In the genomic region with DNA sequence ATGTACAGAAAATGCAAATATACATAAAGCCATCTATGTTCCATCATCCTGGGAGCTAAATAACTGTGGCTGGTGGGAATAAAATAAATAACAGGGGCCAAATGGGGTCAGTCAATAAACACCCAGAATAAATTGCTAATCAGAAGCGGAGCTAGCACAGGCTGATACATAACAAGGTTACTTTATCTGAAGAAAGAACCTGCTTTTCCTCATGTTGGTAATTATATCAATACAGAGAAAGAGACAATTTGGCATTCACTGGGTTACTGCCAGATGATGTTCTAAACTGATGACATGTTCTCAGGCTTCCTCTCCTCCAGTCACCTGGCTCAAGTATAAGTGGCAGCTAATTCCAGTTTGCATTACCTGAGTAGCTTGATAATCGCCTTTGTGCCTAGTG, we compare ENCODE assay signal across 27 cellular contexts.
"Had no signal": no experiment of that assay in that cellular context is flagged by ENCODE, and none has a peak within 500 bp of the region (broad histone marks: within the 10 kb centered on the region; RNA-seq: fewer than 3 reads in every experiment).

No MANE protein-coding gene starts in this region.

- H3K9me3 ChIP-seq: body of pancreas, colonic mucosa, gastroesophageal sphincter had no signal

- H3K36me3 ChIP-seq: colonic mucosa, esophagus squamous epithelium, gastroesophageal sphincter, heart right ventricle had no signal

- H3K27me3 ChIP-seq: body of pancreas, colonic mucosa, esophagus squamous epithelium, gastroesophageal sphincter, heart right ventricle had no signal

- H3K27ac ChIP-seq: body of pancreas, colonic mucosa, epithelial cell of prostate, esophagus squamous epithelium, gastroesophageal sphincter, heart right ventricle had no signal

- H3K4me1 ChIP-seq: body of pancreas, colonic mucosa, esophagus squamous epithelium, gastroesophageal sphincter, heart right ventricle had no signal

- H3K27ac Mint-ChIP-seq: activated CD4-positive, alpha-beta T cell treated with anti-CD3 and anti-CD28 coated beads for 36 hours; activated CD8-positive, alpha-beta T cell treated with anti-CD3 and anti-CD28 coated beads for 36 hours; activated naive CD8-positive, alpha-beta T cell; activated T-helper 17 cell treated with anti-CD3 and anti-CD28 coated beads, Interleukin-2, amount 50 U/mL, for 72 hours had no signal

- H3K4me3 Mint-ChIP-seq: activated CD4-positive, alpha-beta T cell treated with anti-CD3 and anti-CD28 coated beads for 36 hours; activated CD8-positive, alpha-beta T cell treated with anti-CD3 and anti-CD28 coated beads for 36 hours; activated naive CD8-positive, alpha-beta T cell; activated T-cell treated with anti-CD3 and anti-CD28 coated beads, Interleukin-2, amount 50 U/mL, for 4 hours; activated T-helper 17 cell treated with anti-CD3 and anti-CD28 coated beads, Interleukin-2, amount 50 U/mL, for 72 hours had no signal

- H3K9me3 Mint-ChIP-seq: activated CD8-positive, alpha-beta T cell treated with anti-CD3 and anti-CD28 coated beads for 36 hours had no signal

- DNase-seq: activated CD4-positive, alpha-beta T cell treated with anti-CD3 and anti-CD28 coated beads for 36 hours; activated CD4-positive, alpha-beta T cell treated with anti-CD3 and anti-CD28 coated beads, Interleukin-2, amount 50 U/mL, for 1 hour; activated CD4-positive, alpha-beta T cell treated with anti-CD3 and anti-CD28 coated beads, Interleukin-2, amount 50 U/mL, for 48 hours; activated CD4-positive, CD25-positive, alpha-beta regulatory T cell; activated CD4-positive, CD25-positive, alpha-beta regulatory T cell treated with anti-CD3 and anti-CD28 coated beads, Interleukin-2, amount 50 U/mL, for 72 hours; activated CD8-positive, alpha-beta memory T cell treated with anti-CD3 and anti-CD28 coated beads for 24 hours; activated CD8-positive, alpha-beta T cell treated with anti-CD3 and anti-CD28 coated beads for 36 hours; activated effector memory CD4-positive, alpha-beta T cell treated with Interleukin-2 at 50 U/mL for 16 hours; activated gamma-delta T cell treated with Interleukin-2 at 50 U/mL for 16 hours; activated naive CD4-positive, alpha-beta T cell treated with anti-CD3 and anti-CD28 coated beads, Interleukin-2, amount 50 U/mL, for 16 hours; activated naive CD4-positive, alpha-beta T cell treated with Interleukin-2 at 50 U/mL for 16 hours; activated T-cell treated with anti-CD3 and anti-CD28 coated beads, Interleukin-2, amount 50 U/mL, for 4 hours; amygdala; aorta; body of pancreas; caudate nucleus; cerebellar nuclear complex; colonic mucosa; effector CD8-positive, alpha-beta T cell; esophagus squamous epithelium; foreskin melanocyte; heart right ventricle; T-helper 2 cell had no signal

- H3K27me3 Mint-ChIP-seq: activated naive CD8-positive, alpha-beta T cell had no signal

- H3K4me1 Mint-ChIP-seq: activated CD4-positive, alpha-beta T cell treated with anti-CD3 and anti-CD28 coated beads for 36 hours; activated T-helper 17 cell treated with anti-CD3 and anti-CD28 coated beads, Interleukin-2, amount 50 U/mL, for 72 hours had no signal

- H3K4me3 ChIP-seq: body of pancreas, colonic mucosa, esophagus squamous epithelium, gastroesophageal sphincter, heart right ventricle had no signal
